Comparison of ENCODE assay signal across 21 cellular contexts in genomic region chr4:73902038-73902637, GRCh38.
DNase-seq lines count a peak whose midpoint lies in the region; ATAC-seq and TF ChIP-seq lines count a peak whose summit lies in the region.
"Had no signal": no experiment of that assay in that cellular context is flagged by ENCODE, and none has a peak within 500 bp of the region (broad histone marks: within the 10 kb centered on the region; RNA-seq: fewer than 3 reads in every experiment).

No MANE protein-coding gene starts in this region.

- in situ Hi-C loops in astrocyte of the spinal cord (cut with HindIII; ENCODE audit: low sequenced_read_pairs): no loop called here

- no peak overlapping the region for H3K4me3 ChIP-seq in astrocyte of the spinal cord (ENCODE audit: low read depth, low read length)
- H3K4me3 ChIP-seq: hepatocyte, ovary, right lobe of liver, thyroid gland had no signal

- DNase-seq in EH (ENCODE audit: low read depth) (peak; percentile 46), NCI-H226 (peak; percentile 43), astrocyte of the spinal cord (ENCODE audit: low read depth, low spot score) (peak; percentile 62), glomerular visceral epithelial cell (ENCODE audit: extremely low spot score) (peak; percentile 30), Kasumi-1 (lab: John Stamatoyannopoulos, UW) (no peak), cerebellar cortex (ENCODE audit: low spot score) (no peak), epidermal melanocyte (ENCODE audit: insufficient read length, low spot score) (no peak)
- DNase-seq: activated CD8-positive, alpha-beta memory T cell treated with anti-CD3 and anti-CD28 coated beads for 24 hours; activated naive CD4-positive, alpha-beta T cell treated with anti-CD3 and anti-CD28 coated beads, Interleukin-2, amount 10 ng/mL, durations not matched to agents 7 days and 5 days; activated T-cell treated with anti-CD3 and anti-CD28 coated beads, Interleukin-2, amount 50 U/mL, for 4 hours; anterior cingulate cortex; NCI-H1048; NCI-H187 treated with DMSO at 0.1 percent for 48 hours; NCI-H2227 treated with DMSO at 0.1 percent for 48 hours; ovary; right lobe of liver; thyroid gland had no signal

- no peak for TF ChIP-seq CTCF in astrocyte of the spinal cord (IDR thresholded peaks at IDR 0.05; ENCODE audit: low read depth, low read length)

- no peak for ATAC-seq in HG03196 (IDR thresholded peaks at IDR 0.05; ENCODE audit: unreplicated experiment)
- ATAC-seq: activated T-cell treated with anti-CD3 and anti-CD28 coated beads, Interleukin-2, amount 50 U/mL, for 4 hours; Panc1; right lobe of liver; stimulated activated memory B cell treated with anti-CD40 and anti-IgM and Interleukin-4, amounts not matched to agents 10 μg/mL and 1 μg/mL and 100 μg/mL, for 72 hours had no signal

Comparison
In these comparisons a context has a peak if more than half of its experiments do, and no peak if none do; other contexts are left out.
1. DNase-seq: peak in EH (single experiment), NCI-H226 (single experiment), astrocyte of the spinal cord (single experiment) and glomerular visceral epithelial cell (single experiment); none in Kasumi-1 (0 of 2), cerebellar cortex (single experiment) and epidermal melanocyte (single experiment).